1 cellular context compared by ENCODE assay signal in the genomic region with DNA sequence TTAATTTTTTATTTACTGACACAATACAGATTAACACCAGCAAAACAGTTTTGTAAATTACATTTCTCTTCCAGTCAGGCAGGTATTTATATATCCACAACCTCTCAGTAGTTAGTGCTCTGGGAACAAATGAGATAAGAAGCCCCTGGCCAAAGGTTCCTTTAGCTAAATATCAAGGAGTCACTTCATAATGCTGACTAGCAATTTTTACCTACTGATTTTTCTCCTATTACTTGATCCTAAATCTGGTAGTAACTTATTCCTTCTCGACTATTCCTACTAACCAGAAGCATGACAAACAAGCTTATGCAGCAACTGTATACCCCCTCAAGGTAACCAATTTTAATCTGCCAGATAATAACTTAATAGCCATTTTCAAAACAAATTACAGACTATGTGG.
A peak's percentile ranks its signal among the peaks of the same experiment; 100 is the strongest.
TF ChIP-seq lines count a peak whose summit lies in the region.

No MANE protein-coding gene starts in this region.

TF ChIP-seq in K562, 482 proteins besides CTCF, POLR2A, EP300 and RAD21 (continued from another document):
- TF ChIP-seq MXI1 (IDR thresholded peaks at IDR 0.05; ENCODE audit: low read depth, low read length), result no peak
- no peak for TF ChIP-seq HMG20B (CRISPR knock-in tag; IDR thresholded peaks at IDR 0.05)
- no peak for TF ChIP-seq CLOCK (CRISPR knock-in tag; IDR thresholded peaks at IDR 0.05; ENCODE audit: borderline replicate concordance)
- peak; percentile 54 for TF ChIP-seq MAFF (IDR thresholded peaks at IDR 0.05; ENCODE audit: low read length)
- TF ChIP-seq, protein P1, sequence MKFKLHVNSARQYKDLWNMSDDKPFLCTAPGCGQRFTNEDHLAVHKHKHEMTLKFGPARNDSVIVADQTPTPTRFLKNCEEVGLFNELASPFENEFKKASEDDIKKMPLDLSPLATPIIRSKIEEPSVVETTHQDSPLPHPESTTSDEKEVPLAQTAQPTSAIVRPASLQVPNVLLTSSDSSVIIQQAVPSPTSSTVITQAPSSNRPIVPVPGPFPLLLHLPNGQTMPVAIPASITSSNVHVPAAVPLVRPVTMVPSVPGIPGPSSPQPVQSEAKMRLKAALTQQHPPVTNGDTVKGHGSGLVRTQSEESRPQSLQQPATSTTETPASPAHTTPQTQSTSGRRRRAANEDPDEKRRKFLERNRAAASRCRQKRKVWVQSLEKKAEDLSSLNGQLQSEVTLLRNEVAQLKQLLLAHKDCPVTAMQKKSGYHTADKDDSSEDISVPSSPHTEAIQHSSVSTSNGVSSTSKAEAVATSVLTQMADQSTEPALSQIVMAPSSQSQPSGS (CRISPR knock-in tag; IDR thresholded peaks at IDR 0.05), result no peak
- TF ChIP-seq TRIM24 (IDR thresholded peaks at IDR 0.05), result no peak
- peak; percentile 55; the same call in 1 of the 2 replicates for TF ChIP-seq MAFK (IDR thresholded peaks at IDR 0.05; ENCODE audit: low read length)
- TF ChIP-seq HLTF (IDR thresholded peaks at IDR 0.05), result no peak
- TF ChIP-seq GTF2A2 (tag; IDR thresholded peaks at IDR 0.05), result no peak
- TF ChIP-seq MAFG (tag; conservative IDR thresholded peaks at IDR 0.05), result peak; percentile 52
